8 cellular contexts compared by ENCODE assay signal in genomic region chr10:100346765-100347567, GRCh38. TPM values are rescaled to one million over a fixed set of nuclear protein-coding genes. Genes with fewer than 3 reads are reported as not detected.
A peak's percentile ranks its signal among the peaks of the same experiment; 100 is the strongest.
DNase-seq lines count a peak whose midpoint lies in the region; FAIRE-seq and TF ChIP-seq lines count a peak whose summit lies in the region.

Gene SCD, plus strand, starts transcription at chr10:100347233. Its CDS starts 272 bp downstream, at chr10:100347505.

- DNase-seq in GF-D8 (lab: John Stamatoyannopoulos, UW): peak; percentile 94
- DNase-seq in HFF-Myc (ENCODE audit: extremely low read depth, low read depth): peak; percentile 91
- peak; percentile 95 for DNase-seq in MV-4-11 (lab: John Stamatoyannopoulos, UW)
- DNase-seq in SJSA1 (ENCODE audit: low read depth in 1 of 2, low spot score in 2 of 2): peak; percentile 76 to 86
- DNase-seq in activated naive CD4-positive, alpha-beta T cell (lab: John Stamatoyannopoulos, UW): peak; percentile 30 to 50 (median 43)
- DNase-seq in frontal cortex (ENCODE audit: low spot score in 2 of 2): peak; percentile 92 to 93
- DNase-seq in neuronal stem cell (ENCODE audit: low spot score): peak; percentile 92

- peak within 1 kb of the TSS; percentile 60 for H2BK12ac ChIP-seq in neuronal stem cell (ENCODE audit: low read length)

- H4K91ac ChIP-seq in neuronal stem cell (ENCODE audit: low read depth, low read length, poor library complexity): no peak within 1 kb of the TSS

- peak within 1 kb of the TSS; percentile 70 for H3K23ac ChIP-seq in neuronal stem cell (ENCODE audit: low read depth, low read length, poor library complexity)

- H3K9ac ChIP-seq in neuronal stem cell (ENCODE audit: low read depth, low read length, poor library complexity) (peak within 1 kb of the TSS; percentile 97), subcutaneous abdominal adipose tissue (ENCODE audit: low read length in 5 of 5) (peak within 1 kb of the TSS in 4 of 5 donors; percentile 48 to 75 (median 59))

- no peak within 1 kb of the TSS for H3K27ac ChIP-seq in SJSA1
- peak within 1 kb of the TSS; percentile 88 for H3K27ac ChIP-seq in neuronal stem cell (replicated peaks; ENCODE audit: low read length)
- H3K27ac ChIP-seq in subcutaneous abdominal adipose tissue (ENCODE audit: low read depth, low read length): peak within 1 kb of the TSS; percentile 69

- no peaks in the 10 kb centered on the region for H3K9me3 ChIP-seq in SJSA1 (replicated peaks)
- H3K9me3 ChIP-seq in neuronal stem cell (replicated peaks in 1 of 2; ENCODE audit: control insufficient read depth in 2 of 2, insufficient read depth in 1 of 2, low read depth in 1 of 2, low read length in 2 of 2): peaks cover 0 to 21% of the 10 kb centered on the region in 2 donors
- no peaks in the 10 kb centered on the region for H3K9me3 ChIP-seq in subcutaneous abdominal adipose tissue (ENCODE audit: control insufficient read depth in 5 of 5, low read length in 5 of 5)

- H3K36me3 ChIP-seq in SJSA1 (peaks cover 16% of the 10 kb centered on the region), neuronal stem cell (replicated peaks in 1 of 2; ENCODE audit: control insufficient read depth in 2 of 2, insufficient read depth in 2 of 2, low read length in 2 of 2) (peaks cover 40 to 43% of the 10 kb centered on the region in 2 donors), subcutaneous abdominal adipose tissue (ENCODE audit: control insufficient read depth in 5 of 5, insufficient read depth in 5 of 5, low read length in 5 of 5) (peaks cover 0 to 7% (median 0%) of the 10 kb centered on the region in 5 donors)

- no peak within 1 kb of the TSS for H2BK15ac ChIP-seq in neuronal stem cell (ENCODE audit: low read length)

- peaks cover 4% of the 10 kb centered on the region; the same call in 1 of the 2 replicates for H3K27me3 ChIP-seq in SJSA1 (replicated peaks)
- no peaks in the 10 kb centered on the region for H3K27me3 ChIP-seq in neuronal stem cell (ENCODE audit: control insufficient read depth in 3 of 3, insufficient read depth in 3 of 3, low read depth in 1 of 3, low read length in 3 of 3)
- H3K27me3 ChIP-seq in subcutaneous abdominal adipose tissue (ENCODE audit: control insufficient read depth in 5 of 5, insufficient read depth in 4 of 5, low read length in 5 of 5): no peaks in the 10 kb centered on the region

- peak within 1 kb of the TSS; percentile 98 for H3K18ac ChIP-seq in neuronal stem cell (ENCODE audit: low read length)

- peak within 1 kb of the TSS; percentile 84 for H2BK120ac ChIP-seq in neuronal stem cell (ENCODE audit: low read depth, low read length)

- peak within 1 kb of the TSS; percentile 71 for H2AFZ ChIP-seq in neuronal stem cell (ENCODE audit: low read length)

- H3K4me2 ChIP-seq in neuronal stem cell (ENCODE audit: insufficient read depth, low read length, poor library complexity, severe bottlenecking): peak within 1 kb of the TSS; percentile 95

- peak within 1 kb of the TSS; percentile 95 for H2BK5ac ChIP-seq in neuronal stem cell (ENCODE audit: low read length)

- H3K4me3 ChIP-seq in HFF-Myc (replicated peaks; ENCODE audit: low read depth, low read length) (peak within 1 kb of the TSS; percentile 96), SJSA1 (peak within 1 kb of the TSS; percentile 50), neuronal stem cell (ENCODE audit: low read length in 2 of 2) (peak within 1 kb of the TSS; percentile 96 to 97), subcutaneous abdominal adipose tissue (ENCODE audit: low read depth in 1 of 5, low read length in 5 of 5) (peak within 1 kb of the TSS; percentile 64 to 74 (median 72))

- no CpG with 5 or more reads among the region's 73 CpGs for WGBS in neuronal stem cell (ENCODE audit: extremely low coverage in 2 of 2, insufficient read length in 2 of 2, insufficient replicate concordance in 1 of 2), 2 donors

- peak within 1 kb of the TSS; percentile 80 for H3K4ac ChIP-seq in neuronal stem cell (ENCODE audit: low read length)

- H3K14ac ChIP-seq in neuronal stem cell (ENCODE audit: low read length): peak within 1 kb of the TSS; percentile 77

- FAIRE-seq in frontal cortex (lab: Jason Lieb, UNC): no peak

- no peak for TF ChIP-seq CTCF in HFF-Myc (IDR thresholded peaks at IDR 0.05; ENCODE audit: low read depth, low read length, missing control alignments)

- H4K8ac ChIP-seq in neuronal stem cell (ENCODE audit: low read depth, low read length): no peak within 1 kb of the TSS

- H3K4me1 ChIP-seq in SJSA1 (replicated peaks) (peaks cover 15% of the 10 kb centered on the region), neuronal stem cell (ENCODE audit: control insufficient read depth in 2 of 2, insufficient read depth in 1 of 2, low read depth in 1 of 2, low read length in 2 of 2) (peaks cover 33 to 41% of the 10 kb centered on the region in 2 donors), subcutaneous abdominal adipose tissue (ENCODE audit: control insufficient read depth in 5 of 5, insufficient read depth in 5 of 5, low read length in 5 of 5) (peaks cover 9 to 73% (median 62%) of the 10 kb centered on the region in 5 donors)

- H3K79me1 ChIP-seq in neuronal stem cell (ENCODE audit: low read depth, low read length): peaks cover 6% of the 10 kb centered on the region

- H2AK5ac ChIP-seq in neuronal stem cell (ENCODE audit: low read depth, low read length): peak within 1 kb of the TSS; percentile 93

RNA-seq across cellular contexts. Expression of gene SCD, which starts in this region (rescaled TPM):
- 37.0 and 41.8 TPM in 2 replicates for total RNA-seq in SJSA1 (2014; rRNA removed; shearing (Covaris generic))
- 135 TPM for total RNA-seq in frontal cortex
- 373 TPM for polyA plus RNA-seq in neuronal stem cell (2013, experiment 1 of 2)
- polyA plus RNA-seq in neuronal stem cell (2013, experiment 2 of 2): 380 TPM

Comparison
In these comparisons a context has a peak if more than half of its experiments do, and no peak if none do; other contexts are left out.
1. DNase-seq: peak in every context shown above with its lines; median percentile 95 in MV-4-11; 94 in GF-D8; 92 in frontal cortex; 92 in neuronal stem cell; 91 in HFF-Myc; 81 in SJSA1; 43 in activated naive CD4-positive, alpha-beta T cell.